Comparison of ENCODE assay signal across 24 cellular contexts in genomic region chr14:88933203-88933602, GRCh38.
DNase-seq lines count a peak whose midpoint lies in the region; TF ChIP-seq lines count a peak whose summit lies in the region.
"Had no signal": no experiment of that assay in that cellular context is flagged by ENCODE, and none has a peak within 500 bp of the region (broad histone marks: within the 10 kb centered on the region; RNA-seq: fewer than 3 reads in every experiment).

No MANE protein-coding gene starts in this region.

- H3K36me3 ChIP-seq in sigmoid colon = no peaks in the 10 kb centered on the region
- H3K36me3 ChIP-seq: ascending aorta, BLaER1, Peyer's patch, SJSA1 had no signal

- DNase-seq in AG09319 (ENCODE audit: extremely low read depth, low read depth) (peak; percentile 8), EH (ENCODE audit: low read depth) (peak; percentile 7), NCI-H446 treated with DMSO at 0.1 percent for 48 hours (lab: John Stamatoyannopoulos, UW) (peak; percentile 6), choroid plexus epithelial cell (ENCODE audit: low read depth) (peak; percentile 38), sigmoid colon (no peak), putamen (ENCODE audit: low spot score) (no peak), HuH-7.5 (ENCODE audit: low spot score) (no peak)
- DNase-seq: ACHN; activated CD8-positive, alpha-beta T cell treated with anti-CD3 and anti-CD28 coated beads for 36 hours; cerebellar nuclear complex; COR-L47; effector CD8-positive, alpha-beta T cell; erythroblast; left ventricle myocardium superior; naive thymus-derived CD4-positive, alpha-beta T cell; Peyer's patch; right cardiac atrium; stimulated activated CD4-positive, alpha-beta T cell treated with anti-CD3 and anti-CD28 coated beads, Interleukin-4, amount 100 ng/mL, for 4 hours; stimulated activated naive CD4-positive, alpha-beta T cell; T-helper 1 cell had no signal

- no peaks in the 10 kb centered on the region for H3K27me3 ChIP-seq in sigmoid colon
- H3K27me3 ChIP-seq: ascending aorta, BLaER1, Peyer's patch, SJSA1 had no signal

- no peaks in the 10 kb centered on the region for H3K4me1 ChIP-seq in sigmoid colon
- H3K4me1 ChIP-seq: ascending aorta, BLaER1, Peyer's patch, SJSA1 had no signal

- peaks cover 0 to 3% (median 0%) of the 10 kb centered on the region in 4 donors for H3K9me3 ChIP-seq in sigmoid colon
- H3K9me3 ChIP-seq: ascending aorta, SJSA1 had no signal

- TF ChIP-seq EP300 in sigmoid colon (IDR thresholded peaks at IDR 0.05) = no peak

- intact Hi-C loops in sigmoid colon (cut with DNase I) = no loop called here

- H3K27ac ChIP-seq in sigmoid colon = no peak overlapping the region
- H3K27ac ChIP-seq: ascending aorta, BLaER1, HL-60, Peyer's patch, SJSA1 had no signal

- TF ChIP-seq CTCF in AG09319 (IDR thresholded peaks at IDR 0.05; ENCODE audit: low read depth, low read length) (no peak), choroid plexus epithelial cell (conservative IDR thresholded peaks at IDR 0.05; ENCODE audit: low read depth, low read length) (no peak), sigmoid colon (IDR thresholded peaks at IDR 0.05) (no peak)

- H3K4me3 ChIP-seq in choroid plexus epithelial cell (ENCODE audit: low read depth, low read length) (no peak overlapping the region), sigmoid colon (no peak overlapping the region)
- H3K4me3 ChIP-seq: ascending aorta, BLaER1, Peyer's patch, SJSA1 had no signal

- TF ChIP-seq POLR2A in sigmoid colon (IDR thresholded peaks at IDR 0.05) = no peak

- 65 to 68% methylated on average over 1 of the region's 1 CpG for WGBS in sigmoid colon, 2 donors

Comparison
In these comparisons a context has a peak if more than half of its experiments do, and no peak if none do; other contexts are left out.
1. DNase-seq: peak in AG09319 (single experiment), EH (single experiment), NCI-H446 treated with DMSO at 0.1 percent for 48 hours (single experiment) and choroid plexus epithelial cell (single experiment); none in sigmoid colon (single experiment), putamen (single experiment) and HuH-7.5 (single experiment).